ENCODE assay signal across 15 cellular contexts in genomic region chr5:153601377-153601776, GRCh38.
DNase-seq lines count a peak whose midpoint lies in the region; ATAC-seq and TF ChIP-seq lines count a peak whose summit lies in the region.
"Had no signal": no experiment of that assay in that cellular context is flagged by ENCODE, and none has a peak within 500 bp of the region (broad histone marks: within the 10 kb centered on the region; RNA-seq: fewer than 3 reads in every experiment).

No MANE protein-coding gene starts in this region.

- DNase-seq in omental fat pad (ENCODE audit: low spot score): no peak
- DNase-seq in NCI-H510A (lab: John Stamatoyannopoulos, UW): no peak
- no peak for DNase-seq in NCI-H1436 (lab: John Stamatoyannopoulos, UW)
- no peak for DNase-seq in central memory CD4-positive, alpha-beta T cell
- DNase-seq: activated CD4-positive, CD25-positive, alpha-beta regulatory T cell treated with anti-CD3 and anti-CD28 coated beads, Interleukin-2, amount 50 U/mL, for 72 hours; activated T-cell treated with anti-CD3 and anti-CD28 coated beads, Interleukin-2, amount 50 U/mL, for 72 hours; brain microvascular endothelial cell; NCI-H1694 treated with DMSO at 0.1 percent for 48 hours; spleen had no signal

- no peak for TF ChIP-seq CTCF in omental fat pad (IDR thresholded peaks at IDR 0.05)

- peak; percentile 91 for ATAC-seq in GM18498 (IDR thresholded peaks at IDR 0.05; ENCODE audit: unreplicated experiment)
- ATAC-seq in GM19438 (IDR thresholded peaks at IDR 0.05; ENCODE audit: low read depth, unreplicated experiment): peak; percentile 76
- peak; percentile 80 for ATAC-seq in HG02759 (IDR thresholded peaks at IDR 0.05; ENCODE audit: unreplicated experiment)
- ATAC-seq in HG03439 (IDR thresholded peaks at IDR 0.05; ENCODE audit: unreplicated experiment): peak; percentile 64
- ATAC-seq in omental fat pad (ENCODE audit: low FRiP score): no peak
- ATAC-seq: activated T-cell treated with anti-CD3 and anti-CD28 coated beads, Interleukin-2, amount 50 U/mL, for 72 hours; HepG2; SK-N-SH treated with all-trans-retinoic acid at 6 μM for 48 hours had no signal
